ENCODE assay signal across 9 cellular contexts in the genomic region with DNA sequence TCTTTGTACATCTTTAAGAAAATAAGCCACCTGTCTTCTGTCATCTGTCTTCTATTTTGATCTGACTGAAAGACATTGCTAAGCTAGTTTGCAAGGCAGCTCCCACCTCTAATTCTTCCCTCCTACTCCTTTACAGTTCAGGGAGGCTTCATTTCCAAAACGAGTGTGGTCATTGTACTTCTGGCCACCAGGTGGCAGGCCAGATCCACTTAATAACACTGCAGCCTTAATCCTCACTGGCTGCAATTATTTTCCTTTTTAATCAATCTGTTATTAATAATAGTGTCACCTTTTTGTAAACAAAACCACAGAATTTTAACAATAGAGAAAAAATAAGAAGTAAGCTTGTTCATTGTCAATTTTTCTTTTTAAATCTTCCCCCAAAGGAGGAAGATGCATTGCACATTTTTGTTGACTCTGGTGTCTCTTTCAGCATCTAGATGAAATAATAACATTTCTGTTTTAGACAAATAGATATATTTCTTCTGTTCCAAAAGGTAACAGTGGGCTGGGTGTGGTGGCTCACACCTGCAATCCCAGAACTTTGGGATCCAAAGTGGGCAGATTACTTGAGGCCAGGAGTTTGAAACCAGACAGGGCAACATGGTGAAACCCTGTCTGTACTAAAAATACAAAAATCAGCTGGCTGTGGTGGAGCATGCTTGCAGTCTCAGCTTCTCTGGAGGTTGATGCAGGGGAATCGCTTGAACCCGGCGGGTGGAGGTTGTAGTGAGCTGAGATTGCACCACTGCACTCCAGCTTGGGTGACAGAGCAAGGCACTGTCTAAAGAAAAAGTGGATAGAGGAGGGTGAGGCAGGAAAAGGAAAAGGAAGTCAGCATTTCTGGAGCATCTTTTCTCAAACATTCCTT. TPM values are rescaled to one million over a fixed set of nuclear protein-coding genes. Genes with fewer than 3 reads are reported as not detected.
DNase-seq lines count a peak whose midpoint lies in the region; ATAC-seq and FAIRE-seq lines count a peak whose summit lies in the region.
"Had no signal": no experiment of that assay in that cellular context is flagged by ENCODE, and none has a peak within 500 bp of the region (broad histone marks: within the 10 kb centered on the region; RNA-seq: fewer than 3 reads in every experiment).

No MANE protein-coding gene starts in this region.

- intact Hi-C loops in left colon (cut with DNase I, micrococcal nuclease), result loop anchor here (5.0 to 10.0 kb wide), 2 partner anchors 326 to 329 kb away; no protein-coding TSS in a partner anchor

- no peak overlapping the region for H3K4me3 Mint-ChIP-seq in stimulated activated memory B cell treated with anti-CD40 and anti-IgM and Interleukin-4, amounts not matched to agents 10 μg/mL and 1 μg/mL and 100 μg/mL, for 72 hours

- no peaks in the 10 kb centered on the region for H3K4me1 Mint-ChIP-seq in stimulated activated memory B cell treated with anti-CD40 and anti-IgM and Interleukin-4, amounts not matched to agents 10 μg/mL and 1 μg/mL and 100 μg/mL, for 72 hours

- H3K27ac ChIP-seq in caudate nucleus (ENCODE audit: low read depth, low read length), result no peak overlapping the region

- ATAC-seq in left colon, result peak; percentile 59
- no peak for ATAC-seq in stimulated activated memory B cell treated with anti-CD40 and anti-IgM and Interleukin-4, amounts not matched to agents 10 μg/mL and 1 μg/mL and 100 μg/mL, for 72 hours

- FAIRE-seq in HTR-8/SVneo (lab: Jason Lieb, UNC), result peak; percentile 88

- H3K27ac Mint-ChIP-seq in stimulated activated memory B cell treated with anti-CD40 and anti-IgM and Interleukin-4, amounts not matched to agents 10 μg/mL and 1 μg/mL and 100 μg/mL, for 72 hours, result no peak overlapping the region

- H3K9me3 Mint-ChIP-seq in stimulated activated memory B cell treated with anti-CD40 and anti-IgM and Interleukin-4, amounts not matched to agents 10 μg/mL and 1 μg/mL and 100 μg/mL, for 72 hours, result peaks cover 8% of the 10 kb centered on the region

- peaks cover 20% of the 10 kb centered on the region for H3K27me3 Mint-ChIP-seq in stimulated activated memory B cell treated with anti-CD40 and anti-IgM and Interleukin-4, amounts not matched to agents 10 μg/mL and 1 μg/mL and 100 μg/mL, for 72 hours

- DNase-seq in Daoy (ENCODE audit: low read depth), result peak; percentile 21
- peak; percentile 21 for DNase-seq in HTR-8/SVneo (ENCODE audit: insufficient read length, low spot score)
- peak; percentile 65 for DNase-seq in SW480 (ENCODE audit: low spot score)
- DNase-seq in caudate nucleus (lab: John Stamatoyannopoulos, UW), result peak in 34 of 61 donors; percentile 3 to 82 (median 28)
- DNase-seq in left colon, result peak in 1 of 2 donors; percentile 33
- DNase-seq in stimulated activated naive CD4-positive, alpha-beta T cell (lab: John Stamatoyannopoulos, UW), result peak in 5 of 6 experiments; percentile 9 to 49 (median 25)
- DNase-seq in NCI-H128 (lab: John Stamatoyannopoulos, UW; ENCODE audit: unreplicated experiment), result no peak

- no peaks in the 10 kb centered on the region for H3K36me3 Mint-ChIP-seq in stimulated activated memory B cell treated with anti-CD40 and anti-IgM and Interleukin-4, amounts not matched to agents 10 μg/mL and 1 μg/mL and 100 μg/mL, for 72 hours

RNA-seq across cellular contexts. Expression of gene GABARAPL1, which starts 23.3 kb away (rescaled TPM):
- 14.5 and 19.5 TPM in 2 replicates for total RNA-seq in Daoy (2014; rRNA removed; shearing (Covaris generic))
- total RNA-seq in left colon, result 10 to 100 TPM; 25.2 to 53.6 TPM

RNA-seq across cellular contexts. Expression of gene TMEM52B, which starts 57.2 kb away (rescaled TPM):
- 0.57 and 1.8 TPM in 2 replicates for total RNA-seq in Daoy (2014; rRNA removed; shearing (Covaris generic))
- not detected for total RNA-seq in left colon
- total RNA-seq: activated CD8-positive, alpha-beta memory T cell treated with anti-CD3 and anti-CD28 coated beads for 36 hours had no signal
